Comparison of ENCODE assay signal across 20 cellular contexts in the genomic region with DNA sequence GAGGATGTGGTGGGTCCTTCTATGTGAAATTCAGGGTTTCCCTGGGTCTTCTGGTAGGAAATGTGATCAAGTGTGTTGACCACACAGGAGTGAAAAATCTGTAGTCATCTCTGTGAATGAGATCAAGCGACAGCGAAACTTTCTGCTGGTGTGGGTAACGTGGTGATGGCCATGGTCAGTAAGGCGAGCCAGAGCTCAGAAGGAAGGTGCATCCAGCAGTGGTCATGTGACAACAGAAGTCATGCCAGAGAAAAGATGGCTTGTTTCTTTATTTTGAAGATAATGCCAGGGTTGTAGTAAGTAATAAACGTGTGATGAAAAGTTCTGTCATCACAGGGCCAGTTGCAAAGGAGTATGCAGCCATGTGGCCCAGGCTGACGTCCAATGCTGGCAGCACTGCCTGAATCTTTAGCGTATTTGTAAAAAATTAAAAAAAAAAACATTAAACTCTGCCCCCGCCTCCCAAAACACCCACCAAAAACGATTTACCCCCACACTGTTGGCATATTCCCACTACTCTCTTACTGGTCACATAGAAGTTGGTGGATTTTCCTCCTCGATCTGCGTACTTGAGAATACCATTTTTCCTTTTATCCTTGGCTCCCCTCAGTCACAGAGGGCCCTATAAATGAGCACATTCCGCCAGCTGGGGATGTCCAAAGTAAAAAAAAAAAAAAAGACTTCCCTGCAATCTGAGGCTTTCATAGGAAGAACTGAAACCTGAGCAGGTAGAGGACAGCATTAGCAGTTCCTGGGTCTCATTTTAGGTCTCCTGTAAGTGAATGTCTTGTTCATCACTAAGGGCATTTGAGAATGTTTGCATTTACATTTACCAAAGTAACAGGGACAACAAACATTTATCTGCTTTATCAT.
A peak's percentile ranks its signal among the peaks of the same experiment; 100 is the strongest.
DNase-seq lines count a peak whose midpoint lies in the region; ATAC-seq and TF ChIP-seq lines count a peak whose summit lies in the region.
"Had no signal": no experiment of that assay in that cellular context is flagged by ENCODE, and none has a peak within 500 bp of the region (broad histone marks: within the 10 kb centered on the region; RNA-seq: fewer than 3 reads in every experiment).

No MANE protein-coding gene starts in this region.

- H3K27me3 ChIP-seq in right atrium auricular region (no peaks in the 10 kb centered on the region), vagina (no peaks in the 10 kb centered on the region)
- H3K27me3 ChIP-seq: gastrocnemius medialis, MG63 had no signal

- TF ChIP-seq CTCF in astrocyte of the spinal cord (IDR thresholded peaks at IDR 0.05; ENCODE audit: low read depth, low read length) (no peak), right atrium auricular region (IDR thresholded peaks at IDR 0.05) (no peak), vagina (IDR thresholded peaks at IDR 0.05) (no peak)

- H3K27ac ChIP-seq in right atrium auricular region (peak overlapping the region in 1 of 2 donors; percentile 54), vagina (no peak overlapping the region), caudate nucleus (ENCODE audit: low read depth, low read length) (no peak overlapping the region)
- H3K27ac ChIP-seq: gastrocnemius medialis had no signal

- no peak for ATAC-seq in GM19467 (IDR thresholded peaks at IDR 0.05; ENCODE audit: unreplicated experiment)
- ATAC-seq: gastrocnemius medialis, Panc1 had no signal

- in situ Hi-C loops in astrocyte of the spinal cord (cut with HindIII; ENCODE audit: low sequenced_read_pairs) = no loop called here

- TF ChIP-seq POLR2A in vagina (IDR thresholded peaks at IDR 0.05) = no peak

- DNase-seq in NCI-H2107 treated with DMSO at 0.1 percent for 48 hours (lab: John Stamatoyannopoulos, UW; ENCODE audit: unreplicated experiment) (peak; percentile 30), NCI-H2107 (lab: John Stamatoyannopoulos, UW) (no peak), astrocyte of the spinal cord (ENCODE audit: low read depth, low spot score) (peak; percentile 20), right atrium auricular region (ENCODE audit: low spot score) (peak; percentile 32), vagina (ENCODE audit: extremely low spot score in 2 of 2) (peak; percentile 18 to 34), NOMO-1 treated with dmso at 0.1 percent for 144 hours (lab: John Stamatoyannopoulos, UW; ENCODE audit: unreplicated experiment) (no peak), caudate nucleus (lab: John Stamatoyannopoulos, UW) (no peak)
- DNase-seq: 8988T; activated CD4-positive, alpha-beta memory T cell treated with anti-CD3 and anti-CD28 coated beads for 36 hours; activated effector memory CD4-positive, alpha-beta T cell treated with anti-CD3 and anti-CD28 coated beads, Interleukin-2, amount 50 U/mL, for 16 hours; central memory CD4-positive, alpha-beta T cell; gastrocnemius medialis; IMR-90; MG63; NCI-H1417 treated with DMSO at 0.1 percent for 48 hours; NCI-H2227 treated with DMSO at 0.1 percent for 48 hours; nucleus accumbens; T-helper 2 cell had no signal

- peaks cover 0 to 12% of the 10 kb centered on the region in 2 donors for H3K4me1 ChIP-seq in right atrium auricular region
- H3K4me1 ChIP-seq in vagina = peaks cover 23% of the 10 kb centered on the region

- H3K4me3 ChIP-seq in astrocyte of the spinal cord (ENCODE audit: low read depth, low read length) = no peak overlapping the region
- no peak overlapping the region for H3K4me3 ChIP-seq in right atrium auricular region
- H3K4me3 ChIP-seq in vagina = no peak overlapping the region
- H3K4me3 ChIP-seq: gastrocnemius medialis, MG63 had no signal

- H3K36me3 ChIP-seq in right atrium auricular region (no peaks in the 10 kb centered on the region), vagina (no peaks in the 10 kb centered on the region)
- H3K36me3 ChIP-seq: gastrocnemius medialis, MG63 had no signal

- intact Hi-C loops in vagina (cut with DNase I) = no loop called here

- H3K9me3 ChIP-seq in right atrium auricular region (no peaks in the 10 kb centered on the region), vagina (no peaks in the 10 kb centered on the region)
- H3K9me3 ChIP-seq: gastrocnemius medialis had no signal

Comparison
In these comparisons a context has a peak if more than half of its experiments do, and no peak if none do; other contexts are left out.
1. DNase-seq: peak in NCI-H2107 treated with DMSO at 0.1 percent for 48 hours (single experiment), astrocyte of the spinal cord (single experiment), right atrium auricular region (single experiment) and vagina (2 of 2); none in NCI-H2107 (single experiment), NOMO-1 treated with dmso at 0.1 percent for 144 hours (single experiment) and caudate nucleus (0 of 61).